ENCODE assay signal across 8 cellular contexts in genomic region chr17:19992803-19993713, GRCh38. TPM values are rescaled to one million over a fixed set of nuclear protein-coding genes. Genes with fewer than 3 reads are reported as not detected.
DNase-seq lines count a peak whose midpoint lies in the region; ATAC-seq, FAIRE-seq and TF ChIP-seq lines count a peak whose summit lies in the region.

No MANE protein-coding gene starts in this region.

- intact Hi-C loops in activated naive CD4-positive, alpha-beta T cell treated with anti-CD3 and anti-CD28 coated beads for 36 hours (cut with micrococcal nuclease) = loop anchor here (1.0 to 2.0 kb wide), 4 partner anchors 16 to 327 kb away; partner anchors contain the start of gene SPECC1
- intact Hi-C loops in pancreas (cut with DNase I) = loop anchor here in 1 of 3 donors (5.0 kb wide), 2 partner anchors 114 to 324 kb away; no protein-coding TSS in a partner anchor

- no peaks in the 10 kb centered on the region for H3K9me2 ChIP-seq in SK-N-SH

- H3K27ac Mint-ChIP-seq in HFFc6 (no peak overlapping the region), type B pancreatic cell (peak overlapping the region; percentile 31)
- peak overlapping the region; percentile 19 for H3K27ac Mint-ChIP-seq in activated naive CD4-positive, alpha-beta T cell treated with anti-CD3 and anti-CD28 coated beads for 36 hours

- H3K4me2 ChIP-seq in SK-N-SH = peak overlapping the region; percentile 60

- H2AFZ ChIP-seq in SK-N-SH (ENCODE audit: low read depth) = peak overlapping the region; percentile 64; the same call in 1 of the 2 replicates

- peak; percentile 90 for DNase-seq in ELR (ENCODE audit: low read depth)
- peak; percentile 78 for DNase-seq in HFFc6
- peak; percentile 93 for DNase-seq in NCI-H1105 (lab: John Stamatoyannopoulos, UW)
- DNase-seq in SK-N-SH = peak; percentile 80
- peak; percentile 84 for DNase-seq in activated naive CD4-positive, alpha-beta T cell treated with anti-CD3 and anti-CD28 coated beads for 36 hours
- DNase-seq in germinal center (ENCODE audit: low spot score) = peak; percentile 64
- DNase-seq in pancreas = peak; percentile 83 to 96 (median 91)
- peak; percentile 88 for DNase-seq in type B pancreatic cell (ENCODE audit: extremely low spot score, unreplicated experiment)

- no peaks in the 10 kb centered on the region for H3K79me2 ChIP-seq in SK-N-SH (ENCODE audit: insufficient read depth)

- CTCF ChIA-PET in SK-N-SH (lab: Yijun Ruan, JAX) = interaction anchor here (0.5 to 6.2 kb wide), 40 partner anchors 8 to 769 kb away, joined by 3 to 67 read pairs (median 4); partner anchors contain the start of genes AKAP10 and SPECC1
- CTCF ChIA-PET in activated naive CD4-positive, alpha-beta T cell treated with anti-CD3 and anti-CD28 coated beads for 36 hours (lab: Charles Lee) = interaction anchor here (0.6 to 3.5 kb wide), 28 partner anchors 8 to 328 kb away, joined by 3 to 34 read pairs (median 4); partner anchors contain the start of genes AKAP10 and SPECC1

- no peak overlapping the region for H3K9ac ChIP-seq in SK-N-SH

- H3K27me3 Mint-ChIP-seq in HFFc6 (ENCODE audit: insufficient read depth) (peaks cover 10% of the 10 kb centered on the region), type B pancreatic cell (peaks cover 10% of the 10 kb centered on the region)
- peaks cover 3% of the 10 kb centered on the region for H3K27me3 Mint-ChIP-seq in activated naive CD4-positive, alpha-beta T cell treated with anti-CD3 and anti-CD28 coated beads for 36 hours (ENCODE audit: low read depth)

- no peaks in the 10 kb centered on the region for H3F3A ChIP-seq in SK-N-SH (replicated peaks; ENCODE audit: insufficient read depth)

- POLR2A ChIA-PET in SK-N-SH (lab: Yijun Ruan, JAX) = interaction anchor here (0.7 to 1.5 kb wide), 2 partner anchors 15 to 219 kb away, joined by 3 to 7 read pairs; partner anchors contain the start of gene AKAP10

- WGBS in SK-N-SH (ENCODE audit: low lambda C conversion rate) = 27% methylated on average over 16 of the region's 24 CpGs
- 17 to 20% methylated on average over 24 of the region's 24 CpGs for WGBS in pancreas, 2 donors

- no peaks in the 10 kb centered on the region for H4K20me1 ChIP-seq in SK-N-SH (ENCODE audit: insufficient read depth)

- H3K36me3 ChIP-seq in SK-N-SH (replicated peaks in 1 of 2; ENCODE audit: control insufficient read depth in 1 of 2, insufficient read depth in 2 of 2, low read length in 1 of 2) (no peaks in the 10 kb centered on the region), pancreas (no peaks in the 10 kb centered on the region)

- no peak for TF ChIP-seq EP300 in SK-N-SH (IDR thresholded peaks at IDR 0.05; ENCODE audit: borderline replicate concordance in 1 of 2, low read depth in 1 of 2, low read length in 1 of 2)

- H3K4me3 Mint-ChIP-seq in HFFc6 (no peak overlapping the region), type B pancreatic cell (peak overlapping the region; percentile 49)
- H3K4me3 Mint-ChIP-seq in activated naive CD4-positive, alpha-beta T cell treated with anti-CD3 and anti-CD28 coated beads for 36 hours = peak overlapping the region; percentile 26

- TF ChIP-seq RAD21 in SK-N-SH (IDR thresholded peaks at IDR 0.05; ENCODE audit: low read length) = peak; percentile 93

- TF ChIP-seq CTCF in HFFc6 (IDR thresholded peaks at IDR 0.05) (peak; percentile 91), SK-N-SH (IDR thresholded peaks at IDR 0.05) (peak; percentile 72), pancreas (IDR thresholded peaks at IDR 0.05) (peak; percentile 71 to 87 (median 76)), type B pancreatic cell (conservative IDR thresholded peaks at IDR 0.05) (peak; percentile 86)

- H3K27ac ChIP-seq in SK-N-SH (ENCODE audit: low read depth in 2 of 2, low read length in 1 of 2) = no peak overlapping the region
- H3K27ac ChIP-seq in pancreas = no peak overlapping the region

- H3K4me3 ChIP-seq in SK-N-SH (ENCODE audit: low read depth in 2 of 2, low read length in 1 of 2) (peak overlapping the region; percentile 9 to 40; a peak in 1 of 4 replicates), pancreas (no peak overlapping the region)

- no peaks in the 10 kb centered on the region for H3K9me3 ChIP-seq in SK-N-SH
- H3K9me3 ChIP-seq in pancreas = no peaks in the 10 kb centered on the region

- ATAC-seq in pancreas = peak; percentile 100

- H3K27me3 ChIP-seq in SK-N-SH (ENCODE audit: insufficient read depth) = no peaks in the 10 kb centered on the region
- H3K27me3 ChIP-seq in pancreas = no peaks in the 10 kb centered on the region

- H3K36me3 Mint-ChIP-seq in HFFc6 (ENCODE audit: low read depth) (no peaks in the 10 kb centered on the region), type B pancreatic cell (no peaks in the 10 kb centered on the region)
- no peaks in the 10 kb centered on the region for H3K36me3 Mint-ChIP-seq in activated naive CD4-positive, alpha-beta T cell treated with anti-CD3 and anti-CD28 coated beads for 36 hours (ENCODE audit: low read depth)

- H3K4me1 Mint-ChIP-seq in HFFc6 (ENCODE audit: low read depth) = no peaks in the 10 kb centered on the region; the same call in 1 of the 2 replicates
- peaks cover 8% of the 10 kb centered on the region for H3K4me1 Mint-ChIP-seq in activated naive CD4-positive, alpha-beta T cell treated with anti-CD3 and anti-CD28 coated beads for 36 hours (ENCODE audit: low read depth)
- H3K4me1 Mint-ChIP-seq in type B pancreatic cell (ENCODE audit: unreplicated experiment) = peaks cover 5% of the 10 kb centered on the region

- H3K9me3 Mint-ChIP-seq in HFFc6 (no peaks in the 10 kb centered on the region), type B pancreatic cell (no peaks in the 10 kb centered on the region)
- no peaks in the 10 kb centered on the region for H3K9me3 Mint-ChIP-seq in activated naive CD4-positive, alpha-beta T cell treated with anti-CD3 and anti-CD28 coated beads for 36 hours

- FAIRE-seq in pancreas (lab: Jason Lieb, UNC) = peak; percentile 79

- H3K4me1 ChIP-seq in SK-N-SH (ENCODE audit: control insufficient read depth in 1 of 2, insufficient read depth in 2 of 2, low read depth in 1 of 2, low read length in 1 of 2) = no peaks in the 10 kb centered on the region
- no peaks in the 10 kb centered on the region for H3K4me1 ChIP-seq in pancreas

TF ChIP-seq in SK-N-SH, 30 proteins besides CTCF, POLR2A, EP300 and RAD21 (continues in another document):
- TF ChIP-seq ELF1 (IDR thresholded peaks at IDR 0.05) = no peak
- no peak for TF ChIP-seq JUND (IDR thresholded peaks at IDR 0.05)
- no peak for TF ChIP-seq RCOR1 (IDR thresholded peaks at IDR 0.05; ENCODE audit: low read length)
- no peak for TF ChIP-seq FOSL2 (IDR thresholded peaks at IDR 0.05; ENCODE audit: borderline replicate concordance, low read depth)
- TF ChIP-seq ZBTB33 (IDR thresholded peaks at IDR 0.05; ENCODE audit: borderline replicate concordance, low read depth) = no peak
- TF ChIP-seq CHD2 (IDR thresholded peaks at IDR 0.05; ENCODE audit: low read length, partially characterized antibody) = no peak
- TF ChIP-seq USF2 (IDR thresholded peaks at IDR 0.05; ENCODE audit: borderline replicate concordance, low read depth, low read length) = no peak

RNA-seq across cellular contexts. Expression of gene AKAP10, which starts 15.4 kb away (rescaled TPM):
- total RNA-seq in HFFc6 (2021; fragmentation: NEBNext Ultra II Directional; extraction: Animal tissue kit (Norgen Biotek cat#: 25700)) = 10 to 100 TPM; 23.3 to 31.3 (median 27.0) TPM
- polyA plus RNA-seq in SK-N-SH (2012; rRNA removed) = 12.7 and 17.1 TPM in 2 replicates
- 13.3 and 14.4 TPM in 2 replicates for polyA plus RNA-seq in SK-N-SH (2012; cell fraction: cytosol; rRNA removed)
- 18.4 and 33.4 TPM in 2 replicates for polyA plus RNA-seq in SK-N-SH (2012; cell fraction: nucleus; rRNA removed)
- total RNA-seq in activated naive CD4-positive, alpha-beta T cell treated with anti-CD3 and anti-CD28 coated beads for 36 hours = 10 to 100 TPM; 30.3 to 30.4 TPM
- total RNA-seq in pancreas = 10 to 100 TPM; 10.7 to 25.5 (median 12.8) TPM
- polyA plus RNA-seq in pancreas = 1 to 10 TPM; 4.0 to 7.5 TPM
- total RNA-seq in type B pancreatic cell (ENCODE audit: low replicate concordance) = 30.3 and 31.3 TPM in 2 replicates

RNA-seq across cellular contexts. Expression of gene SPECC1, which starts 16.1 kb away (rescaled TPM):
- total RNA-seq in HFFc6 (2021; fragmentation: NEBNext Ultra II Directional; extraction: Animal tissue kit (Norgen Biotek cat#: 25700)) = 10 to 100 TPM; 19.2 to 33.7 (median 29.4) TPM
- polyA plus RNA-seq in SK-N-SH (2012; rRNA removed) (8.8 and 11.2 TPM in 2 replicates), pancreas (1 to 10 TPM; 5.6 to 7.0 TPM)
- 8.9 and 9.7 TPM in 2 replicates for polyA plus RNA-seq in SK-N-SH (2012; cell fraction: cytosol; rRNA removed)
- 7.8 and 9.0 TPM in 2 replicates for polyA plus RNA-seq in SK-N-SH (2012; cell fraction: nucleus; rRNA removed)
- 10 to 100 TPM; 13.7 to 17.4 TPM for total RNA-seq in activated naive CD4-positive, alpha-beta T cell treated with anti-CD3 and anti-CD28 coated beads for 36 hours
- total RNA-seq in pancreas (10 to 100 TPM in 2 of 6 donors, 1 to 10 TPM in 4; 5.8 to 22.2 (median 9.0) TPM), type B pancreatic cell (ENCODE audit: low replicate concordance) (19.5 and 38.0 TPM in 2 replicates)

Comparison
In these comparisons a context has a peak if more than half of its experiments do, and no peak if none do; other contexts are left out.
1. H3K4me3 ChIP-seq: peak in SK-N-SH (2 of 2); none in pancreas (0 of 4).
2. Peak in every context shown above with its lines, with median percentiles within 50 percentile points of each other: DNase-seq and CTCF ChIP-seq.